ENCODE assay signal across 18 cellular contexts in genomic region chr7:84085147-84085546, GRCh38.
DNase-seq lines count a peak whose midpoint lies in the region; ATAC-seq, FAIRE-seq and TF ChIP-seq lines count a peak whose summit lies in the region.
"Had no signal": no experiment of that assay in that cellular context is flagged by ENCODE, and none has a peak within 500 bp of the region (broad histone marks: within the 10 kb centered on the region; RNA-seq: fewer than 3 reads in every experiment).

No MANE protein-coding gene starts in this region.

- H2BK5ac ChIP-seq in mesendoderm (ENCODE audit: low read length): no peak overlapping the region

- POLR2A ChIA-PET in MCF 10A (lab: Yijun Ruan, JAX) (no interaction called here), Panc1 (lab: Charles Lee) (no interaction called here)

- H3K4me1 ChIP-seq in breast epithelium (no peaks in the 10 kb centered on the region), Panc1 (ENCODE audit: control insufficient read depth, insufficient read depth, low read length) (peaks cover 4% of the 10 kb centered on the region; the same call in 1 of the 2 replicates), fibroblast of lung (ENCODE audit: control insufficient read depth, extremely low read depth, insufficient read depth, low read length) (peaks cover 2% of the 10 kb centered on the region), mesendoderm (ENCODE audit: control insufficient read depth, low read depth, low read length) (no peaks in the 10 kb centered on the region)
- H3K4me1 ChIP-seq: Peyer's patch had no signal

- no peaks in the 10 kb centered on the region for H4K20me1 ChIP-seq in fibroblast of lung (ENCODE audit: control insufficient read depth, extremely low read depth, insufficient read depth, low read length)

- H2AFZ ChIP-seq in fibroblast of lung (ENCODE audit: low read length): no peak overlapping the region

- no peak overlapping the region for H4K5ac ChIP-seq in mesendoderm (ENCODE audit: low read length)

- ATAC-seq in Panc1: no peak
- ATAC-seq: K562 had no signal

- no peak overlapping the region for H3K56ac ChIP-seq in mesendoderm (ENCODE audit: low read length)

- no peak overlapping the region for H2AK5ac ChIP-seq in mesendoderm (ENCODE audit: low read length)

- BruUV-seq in MCF 10A (replicated peaks; lab: Mats Ljungman, UMichigan): no TSS peak
- BruUV-seq in Panc1 (replicated peaks; lab: Mats Ljungman, UMichigan): no TSS peak

- no CpG with 5 or more reads among the region's 1 CpG for WGBS in mesendoderm (ENCODE audit: extremely low coverage, insufficient coverage, low lambda C conversion rate)

- H3K4me3 Mint-ChIP-seq in MCF 10A (ENCODE audit: unreplicated experiment): no peak overlapping the region
- H3K4me3 Mint-ChIP-seq: dendritic cell treated with granulocyte-macrophage colony-stimulating factor and Interleukin-4, amounts not matched to agents 40 ng/mL and 50 ng/mL, for 4 days had no signal

- H3K27me3 ChIP-seq in breast epithelium: no peaks in the 10 kb centered on the region
- H3K27me3 ChIP-seq in Panc1 (ENCODE audit: control insufficient read depth, insufficient read depth, low read length): no peaks in the 10 kb centered on the region
- H3K27me3 ChIP-seq in fibroblast of lung (ENCODE audit: control insufficient read depth, insufficient read depth, low read length): no peaks in the 10 kb centered on the region
- H3K27me3 ChIP-seq in mesendoderm (ENCODE audit: insufficient read depth, low read length, poor library complexity): no peaks in the 10 kb centered on the region
- H3K27me3 ChIP-seq: Peyer's patch had no signal

- peaks cover 3% of the 10 kb centered on the region for H3K79me2 ChIP-seq in fibroblast of lung (ENCODE audit: control insufficient read depth, insufficient read depth, low read length)
- H3K79me2 ChIP-seq in mesendoderm (ENCODE audit: control insufficient read depth, insufficient read depth, low read length): no peaks in the 10 kb centered on the region

- H3K4me3 ChIP-seq in breast epithelium (no peak overlapping the region), Panc1 (ENCODE audit: low read depth in 2 of 2, low read length in 2 of 2) (no peak overlapping the region), fibroblast of lung (replicated peaks in 1 of 4; ENCODE audit: control extremely low read depth in 1 of 4, insufficient read depth in 1 of 4, low read depth in 3 of 4, low read length in 4 of 4) (no peak overlapping the region), mesendoderm (ENCODE audit: low read length) (no peak overlapping the region)
- H3K4me3 ChIP-seq: K562, Peyer's patch had no signal

- H3K36me3 ChIP-seq in breast epithelium (no peaks in the 10 kb centered on the region), Panc1 (ENCODE audit: control insufficient read depth, insufficient read depth, low read length) (no peaks in the 10 kb centered on the region), fibroblast of lung (ENCODE audit: control insufficient read depth, insufficient read depth, low read length) (no peaks in the 10 kb centered on the region), mesendoderm (ENCODE audit: control insufficient read depth, insufficient read depth, low read length) (no peaks in the 10 kb centered on the region)
- H3K36me3 ChIP-seq: Peyer's patch had no signal

- peaks cover 15% of the 10 kb centered on the region for H3K4me1 Mint-ChIP-seq in MCF 10A (ENCODE audit: insufficient read depth, unreplicated experiment)

- intact Hi-C loops in MCF 10A (cut with micrococcal nuclease): no loop called here
- intact Hi-C loops in breast epithelium (cut with DNase I; ENCODE audit: low total_unique reads): no loop called here
- intact Hi-C loops in Panc1 (cut with micrococcal nuclease; ENCODE audit: unreplicated experiment): no loop called here

- CTCF ChIA-PET in MCF 10A (lab: Yijun Ruan, JAX) (no interaction called here), Panc1 (lab: Charles Lee) (no interaction called here)

- peak; percentile 83 for FAIRE-seq in urothelium cell line (lab: Jason Lieb, UNC)
- FAIRE-seq: GM18507, K562 had no signal

- in situ Hi-C loops in Panc1 (cut with HindIII; ENCODE audit: low pct_unique_long_range_greater_than_20kb, low sequenced_read_pairs): no loop called here

- no peaks in the 10 kb centered on the region for H3K36me3 Mint-ChIP-seq in MCF 10A (ENCODE audit: insufficient read depth, unreplicated experiment)

- H3K4me2 ChIP-seq in fibroblast of lung (ENCODE audit: extremely low read depth, insufficient read depth, low read length) (no peak overlapping the region), mesendoderm (ENCODE audit: low read length) (no peak overlapping the region)

- H3K18ac ChIP-seq in mesendoderm (ENCODE audit: low read length): no peak overlapping the region

- TF ChIP-seq CTCF in MCF 10A (IDR thresholded peaks at IDR 0.05; ENCODE audit: unreplicated experiment): no peak
- TF ChIP-seq CTCF in breast epithelium (IDR thresholded peaks at IDR 0.05): no peak
- no peak for TF ChIP-seq CTCF in Panc1 (IDR thresholded peaks at IDR 0.05)
- TF ChIP-seq CTCF in fibroblast of lung (conservative IDR thresholded peaks at IDR 0.05 in 1 of 2, IDR thresholded peaks at IDR 0.05 in 1 of 2; ENCODE audit: low read depth in 1 of 2, low read length in 2 of 2): no peak
- no peak for TF ChIP-seq CTCF in GM10266 (IDR thresholded peaks at IDR 0.05; ENCODE audit: control insufficient read depth, insufficient read depth, low read depth, missing control alignments)

- H3K27me3 Mint-ChIP-seq in MCF 10A (ENCODE audit: insufficient read depth, unreplicated experiment): no peaks in the 10 kb centered on the region
- H3K27me3 Mint-ChIP-seq: dendritic cell treated with granulocyte-macrophage colony-stimulating factor and Interleukin-4, amounts not matched to agents 40 ng/mL and 50 ng/mL, for 4 days had no signal

- no peaks in the 10 kb centered on the region for H3K79me1 ChIP-seq in mesendoderm (ENCODE audit: low read length)

- no peak overlapping the region for H3K27ac Mint-ChIP-seq in MCF 10A (ENCODE audit: low read depth, unreplicated experiment)
- H3K27ac Mint-ChIP-seq: dendritic cell treated with granulocyte-macrophage colony-stimulating factor and Interleukin-4, amounts not matched to agents 40 ng/mL and 50 ng/mL, for 4 days had no signal

- no peak overlapping the region for H3K23ac ChIP-seq in mesendoderm (ENCODE audit: low read length)

- no peak for TF ChIP-seq POLR2A in breast epithelium (IDR thresholded peaks at IDR 0.05)

- no peak overlapping the region for H4K8ac ChIP-seq in mesendoderm (ENCODE audit: low read depth, low read length)

- no peaks in the 10 kb centered on the region for H3K9me3 Mint-ChIP-seq in MCF 10A (ENCODE audit: unreplicated experiment)
- H3K9me3 Mint-ChIP-seq: dendritic cell treated with granulocyte-macrophage colony-stimulating factor and Interleukin-4, amounts not matched to agents 40 ng/mL and 50 ng/mL, for 4 days had no signal

- H3K9ac ChIP-seq in fibroblast of lung (ENCODE audit: insufficient read depth, low read length) (no peak overlapping the region), mesendoderm (ENCODE audit: low read length) (no peak overlapping the region)

- H3K9me3 ChIP-seq in breast epithelium (no peaks in the 10 kb centered on the region), Panc1 (ENCODE audit: control insufficient read depth, insufficient read depth, low read depth, low read length) (no peaks in the 10 kb centered on the region), fibroblast of lung (ENCODE audit: control insufficient read depth, insufficient read depth, low read depth, low read length) (no peaks in the 10 kb centered on the region)
- H3K9me3 ChIP-seq: Peyer's patch had no signal

- H2BK120ac ChIP-seq in mesendoderm (ENCODE audit: low read depth, low read length): no peak overlapping the region

- H3K4ac ChIP-seq in mesendoderm (ENCODE audit: low read depth, low read length): no peak overlapping the region

- DNase-seq in MCF 10A (ENCODE audit: unreplicated experiment): peak; percentile 24
- DNase-seq in breast epithelium (ENCODE audit: low spot score in 2 of 2): no peak
- no peak for DNase-seq in Panc1 (ENCODE audit: low read depth, low spot score)
- peak; percentile 72 to 80 for DNase-seq in fibroblast of lung (ENCODE audit: low read depth in 2 of 2)
- DNase-seq in urothelium cell line (ENCODE audit: low spot score): peak; percentile 45
- DNase-seq in activated CD8-positive, alpha-beta memory T cell treated with anti-CD3 and anti-CD28 coated beads, Interleukin-2, amount 50 U/mL, for 48 hours: no peak
- DNase-seq in mesendoderm: no peak
- DNase-seq in GM10266 (ENCODE audit: extremely low spot score): no peak
- DNase-seq: ACHN; DND-41; head of caudate nucleus; occipital lobe; Peyer's patch; stimulated activated CD4-positive, alpha-beta T cell treated with anti-CD3 and anti-CD28 coated beads, Interleukin-15, amount 100 ng/mL, for 24 hours; T1000 had no signal

- no peak overlapping the region for H2BK15ac ChIP-seq in mesendoderm (replicated peaks; ENCODE audit: low read depth)

- no peak overlapping the region for H3K27ac ChIP-seq in breast epithelium
- peak overlapping the region; percentile 12; the same call in 1 of the 2 replicates for H3K27ac ChIP-seq in Panc1 (ENCODE audit: low read length)
- H3K27ac ChIP-seq in fibroblast of lung (ENCODE audit: insufficient read depth, low read length): no peak overlapping the region
- H3K27ac ChIP-seq in mesendoderm (ENCODE audit: low read depth, low read length): no peak overlapping the region
- H3K27ac ChIP-seq: Peyer's patch had no signal

Comparison
In these comparisons a context has a peak if more than half of its experiments do, and no peak if none do; other contexts are left out.
1. DNase-seq: peak in MCF 10A (single experiment), fibroblast of lung (2 of 2) and urothelium cell line (single experiment); none in breast epithelium (0 of 2), Panc1 (single experiment), activated CD8-positive, alpha-beta memory T cell treated with anti-CD3 and anti-CD28 coated beads, Interleukin-2, amount 50 U/mL, for 48 hours (single experiment), mesendoderm (single experiment) and GM10266 (single experiment).